8 cellular contexts compared by ENCODE assay signal in genomic region chr15:69523010-69524001, GRCh38.
A peak's percentile ranks its signal among the peaks of the same experiment; 100 is the strongest.
DNase-seq lines count a peak whose midpoint lies in the region; ATAC-seq and TF ChIP-seq lines count a peak whose summit lies in the region.

No MANE protein-coding gene starts in this region.

- CTCF ChIA-PET in T-cell (lab: Charles Lee): interaction anchor here in 1 of 2 donors (0.6 to 1.0 kb wide), 2 partner anchors 940 to 944 kb away, joined by 4 to 5 read pairs; no protein-coding TSS in a partner anchor

- H3K36me3 Mint-ChIP-seq in T-cell: no peaks in the 10 kb centered on the region

- 78% methylated on average over 5 of the region's 5 CpGs for WGBS in right cardiac atrium

- peak; percentile 69 for TF ChIP-seq CTCF in GM10266 (IDR thresholded peaks at IDR 0.05; ENCODE audit: control insufficient read depth, insufficient read depth, low read depth, missing control alignments)
- TF ChIP-seq CTCF in gastrocnemius medialis (IDR thresholded peaks at IDR 0.05 in 4 of 5, conservative IDR thresholded peaks at IDR 0.05 in 1 of 5): peak; percentile 6 to 65 (median 55)

- POLR2A ChIA-PET in T-cell (lab: Charles Lee): no interaction called here

- H3K4me1 Mint-ChIP-seq in T-cell: no peaks in the 10 kb centered on the region

- DNase-seq in GM10266 (ENCODE audit: extremely low spot score) (peak; percentile 67), NCI-H1105 treated with DMSO at 0.1 percent for 48 hours (lab: John Stamatoyannopoulos, UW) (peak; percentile 67), T-cell (peak; percentile 8 to 71 (median 46)), amniotic epithelial cell (ENCODE audit: low read depth) (peak; percentile 70), right cardiac atrium (peak; percentile 79 to 90 (median 89)), gastrocnemius medialis (peak in 1 of 2 donors; percentile 54), cortex of kidney (lab: John Stamatoyannopoulos, UW) (no peak)

- intact Hi-C loops in right cardiac atrium (cut with DNase I) (no loop called here), gastrocnemius medialis (cut with DNase I; ENCODE audit: low total_unique reads) (loop anchor here (5.0 kb wide), 1 partner anchor 964 kb away; no protein-coding TSS in a partner anchor)

- TF ChIP-seq POLR2A in gastrocnemius medialis (IDR thresholded peaks at IDR 0.05): no peak

- in situ Hi-C loops in gastrocnemius medialis (cut with MboI; ENCODE audit: low sequenced_read_pairs in 4 of 4): no loop called here

- H3K9me3 ChIP-seq in right cardiac atrium (ENCODE audit: control insufficient read depth, low read length) (no peaks in the 10 kb centered on the region), gastrocnemius medialis (no peaks in the 10 kb centered on the region)

- H3K27ac Mint-ChIP-seq in T-cell: no peak overlapping the region

- H3K27ac ChIP-seq in right cardiac atrium (ENCODE audit: low read length): peak overlapping the region; percentile 26
- H3K27ac ChIP-seq in gastrocnemius medialis: no peak overlapping the region

- H3K4me1 ChIP-seq in right cardiac atrium (ENCODE audit: control insufficient read depth, insufficient read depth, low read length) (peaks cover 3% of the 10 kb centered on the region), gastrocnemius medialis (no peaks in the 10 kb centered on the region)

- H3K4me3 ChIP-seq in right cardiac atrium (ENCODE audit: low read length): no peak overlapping the region
- H3K4me3 ChIP-seq in gastrocnemius medialis: no peak overlapping the region

- H3K27me3 ChIP-seq in right cardiac atrium (ENCODE audit: control insufficient read depth, insufficient read depth): no peaks in the 10 kb centered on the region
- H3K27me3 ChIP-seq in gastrocnemius medialis: no peaks in the 10 kb centered on the region

- H3K9me3 Mint-ChIP-seq in T-cell: no peaks in the 10 kb centered on the region

- H3K36me3 ChIP-seq in gastrocnemius medialis: no peaks in the 10 kb centered on the region

- ATAC-seq in T-cell (replicated peaks in 1 of 4) (peak in 2 of 4 experiments; percentile 34 to 46), right cardiac atrium (peak; percentile 60 to 72), gastrocnemius medialis (peak; percentile 69 to 73), GM21825 (IDR thresholded peaks at IDR 0.05; ENCODE audit: unreplicated experiment) (no peak)

- H3K4me3 Mint-ChIP-seq in T-cell: no peak overlapping the region

- H3K27me3 Mint-ChIP-seq in T-cell: peaks cover 3 to 4% of the 10 kb centered on the region in 2 donors
